Comparison of ENCODE assay signal across 11 cellular contexts in genomic region chr11:36684840-36685800, GRCh38.
DNase-seq lines count a peak whose midpoint lies in the region; ATAC-seq lines count a peak whose summit lies in the region.
"Had no signal": no experiment of that assay in that cellular context is flagged by ENCODE, and none has a peak within 500 bp of the region (broad histone marks: within the 10 kb centered on the region; RNA-seq: fewer than 3 reads in every experiment).

No MANE protein-coding gene starts in this region.

- ATAC-seq in T-helper 17 cell (peak; percentile 93), aorta (ENCODE audit: low FRiP score) (no peak), GM18858 (IDR thresholded peaks at IDR 0.05; ENCODE audit: unreplicated experiment) (no peak)
- peak; percentile 94 for ATAC-seq in stimulated activated naive CD8-positive, alpha-beta T cell treated with anti-CD3 and anti-CD28 coated beads, Interleukin-15, amount 100 ng/mL, for 72 hours

- peaks cover 59% of the 10 kb centered on the region for H3K27me3 Mint-ChIP-seq in T-helper 17 cell
- peaks cover 73% of the 10 kb centered on the region for H3K27me3 Mint-ChIP-seq in activated naive CD8-positive, alpha-beta T cell treated with anti-CD3 and anti-CD28 coated beads for 36 hours
- H3K27me3 Mint-ChIP-seq in stimulated activated naive CD8-positive, alpha-beta T cell treated with anti-CD3 and anti-CD28 coated beads, Interleukin-15, amount 100 ng/mL, for 72 hours: peaks cover 79% of the 10 kb centered on the region
- H3K27me3 Mint-ChIP-seq: dendritic cell treated with granulocyte-macrophage colony-stimulating factor and Interleukin-4, amounts not matched to agents 40 ng/mL and 50 ng/mL, for 4 days had no signal

- no peak overlapping the region for H3K4me3 ChIP-seq in aorta (ENCODE audit: low read length in 2 of 2)

- H3K27ac Mint-ChIP-seq in T-helper 17 cell: no peak overlapping the region
- no peak overlapping the region for H3K27ac Mint-ChIP-seq in activated naive CD8-positive, alpha-beta T cell treated with anti-CD3 and anti-CD28 coated beads for 36 hours
- peak overlapping the region in 1 of 2 donors; percentile 19 for H3K27ac Mint-ChIP-seq in stimulated activated naive CD8-positive, alpha-beta T cell treated with anti-CD3 and anti-CD28 coated beads, Interleukin-15, amount 100 ng/mL, for 72 hours
- H3K27ac Mint-ChIP-seq: dendritic cell treated with granulocyte-macrophage colony-stimulating factor and Interleukin-4, amounts not matched to agents 40 ng/mL and 50 ng/mL, for 4 days had no signal

- no peaks in the 10 kb centered on the region for H3K27me3 ChIP-seq in aorta (ENCODE audit: control insufficient read depth in 1 of 2, insufficient read depth in 2 of 2, low read length in 1 of 2)

- WGBS in aorta, 2 donors: 63 to 66% methylated on average over 12 of the region's 12 CpGs

- DNase-seq in activated naive CD4-positive, alpha-beta T cell treated with Interleukin-2 at 50 U/mL for 16 hours: peak; percentile 37
- no peak for DNase-seq in activated naive CD4-positive, alpha-beta T cell (lab: John Stamatoyannopoulos, UW)
- DNase-seq in T-helper 17 cell: peak in 1 of 3 donors; percentile 13
- DNase-seq in activated naive CD8-positive, alpha-beta T cell treated with anti-CD3 and anti-CD28 coated beads for 36 hours: peak; percentile 46
- peak; percentile 50 to 60 for DNase-seq in stimulated activated naive CD8-positive, alpha-beta T cell treated with anti-CD3 and anti-CD28 coated beads, Interleukin-15, amount 100 ng/mL, for 72 hours
- no peak for DNase-seq in aorta
- no peak for DNase-seq in mesenteric fat pad (ENCODE audit: low spot score)
- DNase-seq: ACHN, SIG-M5 had no signal

- no peak overlapping the region for H3K4me3 Mint-ChIP-seq in T-helper 17 cell
- no peak overlapping the region for H3K4me3 Mint-ChIP-seq in activated naive CD8-positive, alpha-beta T cell treated with anti-CD3 and anti-CD28 coated beads for 36 hours
- peak overlapping the region in 1 of 2 donors; percentile 7 for H3K4me3 Mint-ChIP-seq in stimulated activated naive CD8-positive, alpha-beta T cell treated with anti-CD3 and anti-CD28 coated beads, Interleukin-15, amount 100 ng/mL, for 72 hours
- H3K4me3 Mint-ChIP-seq: dendritic cell treated with granulocyte-macrophage colony-stimulating factor and Interleukin-4, amounts not matched to agents 40 ng/mL and 50 ng/mL, for 4 days had no signal

- H3K4me1 Mint-ChIP-seq in T-helper 17 cell: peaks cover 6% of the 10 kb centered on the region
- H3K4me1 Mint-ChIP-seq in activated naive CD8-positive, alpha-beta T cell treated with anti-CD3 and anti-CD28 coated beads for 36 hours: peaks cover 9% of the 10 kb centered on the region
- peaks cover 8% of the 10 kb centered on the region for H3K4me1 Mint-ChIP-seq in stimulated activated naive CD8-positive, alpha-beta T cell treated with anti-CD3 and anti-CD28 coated beads, Interleukin-15, amount 100 ng/mL, for 72 hours

- no peaks in the 10 kb centered on the region for H3K36me3 ChIP-seq in aorta (ENCODE audit: control insufficient read depth in 1 of 2, insufficient read depth in 2 of 2, low read length in 1 of 2)

- intact Hi-C loops in aorta (cut with DNase I): no loop called here

- H3K9me3 ChIP-seq in T-helper 17 cell (ENCODE audit: control insufficient read depth, low read length, poor library complexity, severe bottlenecking): no peaks in the 10 kb centered on the region
- no peaks in the 10 kb centered on the region for H3K9me3 ChIP-seq in aorta (ENCODE audit: control insufficient read depth, low read length)

- H3K9me3 Mint-ChIP-seq in activated naive CD8-positive, alpha-beta T cell treated with anti-CD3 and anti-CD28 coated beads for 36 hours: peaks cover 1% of the 10 kb centered on the region
- peaks cover 5 to 7% of the 10 kb centered on the region in 2 donors for H3K9me3 Mint-ChIP-seq in stimulated activated naive CD8-positive, alpha-beta T cell treated with anti-CD3 and anti-CD28 coated beads, Interleukin-15, amount 100 ng/mL, for 72 hours
- H3K9me3 Mint-ChIP-seq: dendritic cell treated with granulocyte-macrophage colony-stimulating factor and Interleukin-4, amounts not matched to agents 40 ng/mL and 50 ng/mL, for 4 days had no signal

- H3K4me1 ChIP-seq in aorta (ENCODE audit: control insufficient read depth in 1 of 2, insufficient read depth in 2 of 2, low read length in 2 of 2): no peaks in the 10 kb centered on the region

- H3K36me3 Mint-ChIP-seq in T-helper 17 cell (ENCODE audit: low read depth): no peaks in the 10 kb centered on the region
- H3K36me3 Mint-ChIP-seq in activated naive CD8-positive, alpha-beta T cell treated with anti-CD3 and anti-CD28 coated beads for 36 hours: no peaks in the 10 kb centered on the region

- H3K27ac ChIP-seq in aorta (ENCODE audit: low read depth in 1 of 2, low read length in 2 of 2): no peak overlapping the region

Comparison
In these comparisons a context has a peak if more than half of its experiments do, and no peak if none do; other contexts are left out.
1. DNase-seq: peak in activated naive CD4-positive, alpha-beta T cell treated with Interleukin-2 at 50 U/mL for 16 hours (single experiment), activated naive CD8-positive, alpha-beta T cell treated with anti-CD3 and anti-CD28 coated beads for 36 hours (single experiment) and stimulated activated naive CD8-positive, alpha-beta T cell treated with anti-CD3 and anti-CD28 coated beads, Interleukin-15, amount 100 ng/mL, for 72 hours (2 of 2); none in activated naive CD4-positive, alpha-beta T cell (0 of 4), aorta (0 of 2) and mesenteric fat pad (single experiment).
2. ATAC-seq: peak in T-helper 17 cell (single experiment) and stimulated activated naive CD8-positive, alpha-beta T cell treated with anti-CD3 and anti-CD28 coated beads, Interleukin-15, amount 100 ng/mL, for 72 hours (single experiment); none in aorta (single experiment) and GM18858 (single experiment).